Comparison of ENCODE assay signal across 8 cellular contexts in genomic region chr4:56799824-56800756, GRCh38. TPM values are rescaled to one million over a fixed set of nuclear protein-coding genes. Genes with fewer than 3 reads are reported as not detected.
DNase-seq lines count a peak whose midpoint lies in the region; ATAC-seq and TF ChIP-seq lines count a peak whose summit lies in the region.

No MANE protein-coding gene starts in this region.

- H2BK120ac ChIP-seq in trophoblast cell (ENCODE audit: insufficient read depth, low read length, poor library complexity), result no peak overlapping the region

- H3K4me3 Mint-ChIP-seq in activated naive CD8-positive, alpha-beta T cell treated with anti-CD3 and anti-CD28 coated beads, Interleukin-2, amount 10 ng/mL, durations not matched to agents 7 days and 5 days, result peak overlapping the region; percentile 87
- H3K4me3 Mint-ChIP-seq in type B pancreatic cell, result peak overlapping the region; percentile 91

- H3K14ac ChIP-seq in trophoblast cell (ENCODE audit: low read length), result no peak overlapping the region

- peak overlapping the region; percentile 95 for H3K4me2 ChIP-seq in trophoblast cell (ENCODE audit: low read length)

- no peak overlapping the region for H3K18ac ChIP-seq in trophoblast cell (ENCODE audit: low read length)

- H3K36me3 Mint-ChIP-seq in activated naive CD8-positive, alpha-beta T cell treated with anti-CD3 and anti-CD28 coated beads, Interleukin-2, amount 10 ng/mL, durations not matched to agents 7 days and 5 days, result no peaks in the 10 kb centered on the region
- H3K36me3 Mint-ChIP-seq in type B pancreatic cell, result no peaks in the 10 kb centered on the region

- no peak overlapping the region for H2AK5ac ChIP-seq in trophoblast cell (ENCODE audit: low read length)

- no peaks in the 10 kb centered on the region for H3K4me1 ChIP-seq in cardiac muscle cell (ENCODE audit: low read depth)
- H3K4me1 ChIP-seq in trophoblast cell (ENCODE audit: control insufficient read depth in 1 of 2, insufficient read depth in 2 of 2, low read length in 2 of 2), result no peaks in the 10 kb centered on the region

- peak overlapping the region; percentile 66 for H2AFZ ChIP-seq in trophoblast cell (ENCODE audit: insufficient read depth, low read length, poor library complexity)

- H3K27me3 ChIP-seq in cardiac muscle cell (no peaks in the 10 kb centered on the region), trophoblast cell (ENCODE audit: insufficient read depth, low read length) (no peaks in the 10 kb centered on the region)

- H3K4me3 ChIP-seq in GM08714 (ENCODE audit: low read length) (peak overlapping the region; percentile 66; the same call in 1 of the 2 replicates), cardiac muscle cell (peak overlapping the region; percentile 51), trophoblast cell (ENCODE audit: low read depth, low read length) (peak overlapping the region; percentile 37)

- no CpG with 5 or more reads among the region's 19 CpGs for WGBS in trophoblast cell (ENCODE audit: extremely low coverage, insufficient coverage, insufficient read length)

- peak; percentile 31 for DNase-seq in NCI-H1048 (lab: John Stamatoyannopoulos, UW)
- DNase-seq in SKM-1 treated with dmso at 0.1 percent for 144 hours (lab: John Stamatoyannopoulos, UW; ENCODE audit: unreplicated experiment), result peak; percentile 68
- DNase-seq in activated naive CD8-positive, alpha-beta T cell treated with anti-CD3 and anti-CD28 coated beads, Interleukin-2, amount 10 ng/mL, durations not matched to agents 7 days and 5 days, result peak; percentile 80
- peak; percentile 88 to 90 for DNase-seq in cardiac muscle cell (ENCODE audit: low read depth in 1 of 2, low spot score in 1 of 2)
- DNase-seq in trophoblast cell, result peak; percentile 78 to 89
- DNase-seq in type B pancreatic cell (ENCODE audit: extremely low spot score, unreplicated experiment), result peak; percentile 82

- H3K27ac Mint-ChIP-seq in activated naive CD8-positive, alpha-beta T cell treated with anti-CD3 and anti-CD28 coated beads, Interleukin-2, amount 10 ng/mL, durations not matched to agents 7 days and 5 days, result peak overlapping the region; percentile 53
- H3K27ac Mint-ChIP-seq in type B pancreatic cell, result peak overlapping the region; percentile 78

- H2BK12ac ChIP-seq in trophoblast cell (ENCODE audit: low read length), result peak overlapping the region; percentile 51

- ATAC-seq in HG02588 (IDR thresholded peaks at IDR 0.05; ENCODE audit: unreplicated experiment), result peak; percentile 94
- peak; percentile 93 for ATAC-seq in activated naive CD8-positive, alpha-beta T cell treated with anti-CD3 and anti-CD28 coated beads, Interleukin-2, amount 10 ng/mL, durations not matched to agents 7 days and 5 days (ENCODE audit: low read depth)

- peak overlapping the region; percentile 73 for H3K9ac ChIP-seq in trophoblast cell (ENCODE audit: low read length)

- H3K9me3 Mint-ChIP-seq in activated naive CD8-positive, alpha-beta T cell treated with anti-CD3 and anti-CD28 coated beads, Interleukin-2, amount 10 ng/mL, durations not matched to agents 7 days and 5 days, result no peaks in the 10 kb centered on the region
- H3K9me3 Mint-ChIP-seq in type B pancreatic cell, result no peaks in the 10 kb centered on the region

- no peak overlapping the region for H4K12ac ChIP-seq in trophoblast cell (ENCODE audit: low read depth, low read length)

- peak overlapping the region; percentile 32 for H4K8ac ChIP-seq in trophoblast cell (ENCODE audit: low read depth, low read length)

- H3K79me2 ChIP-seq in trophoblast cell (ENCODE audit: control insufficient read depth, insufficient read depth, low read length, poor library complexity), result no peaks in the 10 kb centered on the region

- H3K9me3 ChIP-seq in cardiac muscle cell (ENCODE audit: low read depth), result no peaks in the 10 kb centered on the region
- no peaks in the 10 kb centered on the region for H3K9me3 ChIP-seq in trophoblast cell (ENCODE audit: insufficient read depth, low read depth, low read length)

- H3K4ac ChIP-seq in trophoblast cell (ENCODE audit: low read depth, low read length), result no peak overlapping the region

- H3K27me3 Mint-ChIP-seq in activated naive CD8-positive, alpha-beta T cell treated with anti-CD3 and anti-CD28 coated beads, Interleukin-2, amount 10 ng/mL, durations not matched to agents 7 days and 5 days, result peaks cover 9% of the 10 kb centered on the region
- H3K27me3 Mint-ChIP-seq in type B pancreatic cell, result no peaks in the 10 kb centered on the region

- H3K36me3 ChIP-seq in cardiac muscle cell (no peaks in the 10 kb centered on the region), trophoblast cell (ENCODE audit: control insufficient read depth in 1 of 2, insufficient read depth in 2 of 2, low read length in 2 of 2) (no peaks in the 10 kb centered on the region)

- no peak overlapping the region for H4K91ac ChIP-seq in trophoblast cell (ENCODE audit: low read depth, low read length)

- POLR2A ChIA-PET in activated naive CD8-positive, alpha-beta T cell treated with anti-CD3 and anti-CD28 coated beads, Interleukin-2, amount 10 ng/mL, durations not matched to agents 7 days and 5 days (lab: Charles Lee), result interaction anchor here (0.6 to 1.6 kb wide), 5 partner anchors 33 to 505 kb away, joined by 3 to 4 read pairs (median 3); no protein-coding TSS in a partner anchor

- TF ChIP-seq CTCF in cardiac muscle cell (IDR thresholded peaks at IDR 0.05; ENCODE audit: low read depth, low read length), result peak; percentile 92
- peak; percentile 94 for TF ChIP-seq CTCF in type B pancreatic cell (conservative IDR thresholded peaks at IDR 0.05)

- no peaks in the 10 kb centered on the region for H3K79me1 ChIP-seq in trophoblast cell (ENCODE audit: low read length)

- H2BK5ac ChIP-seq in trophoblast cell (ENCODE audit: low read depth, low read length, poor library complexity), result no peak overlapping the region

- H3K27ac ChIP-seq in cardiac muscle cell (no peak overlapping the region), trophoblast cell (ENCODE audit: low read depth, low read length) (no peak overlapping the region)

- no peak overlapping the region for H3K23ac ChIP-seq in trophoblast cell (ENCODE audit: low read length)

- H3K4me1 Mint-ChIP-seq in activated naive CD8-positive, alpha-beta T cell treated with anti-CD3 and anti-CD28 coated beads, Interleukin-2, amount 10 ng/mL, durations not matched to agents 7 days and 5 days, result peaks cover 23% of the 10 kb centered on the region
- peaks cover 8% of the 10 kb centered on the region for H3K4me1 Mint-ChIP-seq in type B pancreatic cell (ENCODE audit: unreplicated experiment)

RNA-seq across cellular contexts. Expression of gene SPINK2, which starts 21.4 kb away (rescaled TPM):
- total RNA-seq in activated naive CD8-positive, alpha-beta T cell treated with anti-CD3 and anti-CD28 coated beads, Interleukin-2, amount 10 ng/mL, durations not matched to agents 7 days and 5 days, result 1 to 10 TPM; 7.5 to 9.8 TPM
- not detected in 2 replicates for total RNA-seq in cardiac muscle cell
- 0.47 TPM in 1 of 2 replicates, not detected in the other for polyA plus RNA-seq in cardiac muscle cell
- polyA plus RNA-seq in trophoblast cell (2013), result not detected in 2 replicates
- 0.87 and 4.6 TPM in 2 replicates for total RNA-seq in type B pancreatic cell (ENCODE audit: low replicate concordance)

Comparison
In these comparisons a context has a peak if more than half of its experiments do, and no peak if none do; other contexts are left out.
1. DNase-seq: peak in every context shown above with its lines; median percentile 89 in cardiac muscle cell; 84 in trophoblast cell; 82 in type B pancreatic cell; 80 in activated naive CD8-positive, alpha-beta T cell treated with anti-CD3 and anti-CD28 coated beads, Interleukin-2, amount 10 ng/mL, durations not matched to agents 7 days and 5 days; 68 in SKM-1 treated with dmso at 0.1 percent for 144 hours; 31 in NCI-H1048.